ENCODE assay signal across 1 cellular context in genomic region chr13:32309812-32310706, GRCh38.
TF ChIP-seq lines count a peak whose summit lies in the region.

No MANE protein-coding gene starts in this region.

TF ChIP-seq in GM12878, 131 proteins besides CTCF, POLR2A, EP300 and RAD21 (continued from another document):
- TF ChIP-seq MLLT1 (IDR thresholded peaks at IDR 0.05) = no peak
- no peak for TF ChIP-seq PKNOX1 (IDR thresholded peaks at IDR 0.05)
- TF ChIP-seq ZNF207 (IDR thresholded peaks at IDR 0.05; ENCODE audit: borderline replicate concordance) = no peak
- no peak for TF ChIP-seq SUPT20H (IDR thresholded peaks at IDR 0.05; ENCODE audit: borderline replicate concordance, control insufficient read depth, low read depth, low read length)
- TF ChIP-seq ZBTB33 (IDR thresholded peaks at IDR 0.05) = no peak
